7 cellular contexts compared by ENCODE assay signal in the genomic region with DNA sequence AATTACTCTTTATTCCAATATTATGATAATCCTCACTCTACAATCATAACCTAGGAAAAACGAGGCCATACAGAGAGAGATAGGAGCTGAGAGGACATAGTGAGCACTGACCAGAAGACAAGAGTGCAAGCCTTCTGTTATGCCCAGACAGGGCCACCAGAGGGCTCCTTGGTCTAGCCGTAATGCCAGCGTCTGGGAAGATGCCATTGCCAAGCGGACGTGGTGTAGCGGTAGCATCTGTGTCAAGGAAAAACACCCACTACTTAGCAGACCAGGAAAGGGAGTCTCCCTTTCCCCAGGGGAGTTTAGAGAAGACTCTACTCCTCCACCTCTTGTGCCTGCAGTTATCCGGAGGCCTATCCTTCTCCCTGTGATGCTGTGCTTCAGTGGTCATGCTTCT.
A peak's percentile ranks its signal among the peaks of the same experiment; 100 is the strongest.
DNase-seq lines count a peak whose midpoint lies in the region; ATAC-seq, FAIRE-seq and TF ChIP-seq lines count a peak whose summit lies in the region.
"Not testable (repeated sequence)": the region's sequence is repeated elsewhere in the genome, so short reads cannot be mapped to it uniquely, and the experiment has no call there.

No MANE protein-coding gene starts in this region.

- not testable (repeated sequence) for FAIRE-seq in RCC 7860 (lab: Jason Lieb, UNC); keratinocyte (lab: Jason Lieb, UNC)

- H3K9me3 Mint-ChIP-seq in activated CD8-positive, alpha-beta T cell treated with anti-CD3 and anti-CD28 coated beads for 36 hours = peaks cover 17% of the 10 kb centered on the region

- not testable (repeated sequence) for H3K4me3 ChIP-seq in HEK293 (ENCODE audit: low read depth, low read length); LNCaP clone FGC (ENCODE audit: low read depth, low read length); keratinocyte (ENCODE audit: control insufficient read depth in 2 of 3, extremely low read depth in 1 of 3, insufficient read depth in 2 of 3, low read depth in 1 of 3, low read length in 3 of 3)

- H4K20me1 ChIP-seq in keratinocyte (ENCODE audit: control insufficient read depth, extremely low read depth, insufficient read depth, low read length) = not testable (repeated sequence)

- H3K27ac Mint-ChIP-seq in activated CD8-positive, alpha-beta T cell treated with anti-CD3 and anti-CD28 coated beads for 36 hours = not testable (repeated sequence)

- not testable (repeated sequence) for H3K27ac ChIP-seq in HEK293 (ENCODE audit: extremely low read depth, low read depth, low read length); keratinocyte (ENCODE audit: control insufficient read depth, insufficient read depth, low read length)

- H3K79me2 ChIP-seq in keratinocyte (ENCODE audit: control insufficient read depth, insufficient read depth, low read length) = not testable (repeated sequence)

- peak; percentile 30 for DNase-seq in DMS53 (lab: John Stamatoyannopoulos, UW)
- peak; percentile 15 for DNase-seq in LNCaP clone FGC (ENCODE audit: low read depth)
- peak; percentile 0 for DNase-seq in NCI-H526 treated with DMSO at 0.1 percent for 48 hours (lab: John Stamatoyannopoulos, UW)
- peak; percentile 16 for DNase-seq in RCC 7860 (ENCODE audit: low spot score)
- peak; percentile 4 for DNase-seq in activated CD8-positive, alpha-beta T cell treated with anti-CD3 and anti-CD28 coated beads for 36 hours
- not testable (repeated sequence) for DNase-seq in keratinocyte (ENCODE audit: low read depth, low spot score)

- H3K9me1 ChIP-seq in keratinocyte (ENCODE audit: control insufficient read depth, extremely low read depth, insufficient read depth, low read length) = not testable (repeated sequence)

- not testable (repeated sequence) for H3K27me3 Mint-ChIP-seq in activated CD8-positive, alpha-beta T cell treated with anti-CD3 and anti-CD28 coated beads for 36 hours

- H3K4me1 Mint-ChIP-seq in activated CD8-positive, alpha-beta T cell treated with anti-CD3 and anti-CD28 coated beads for 36 hours (ENCODE audit: low read depth) = not testable (repeated sequence)

- H3K9ac ChIP-seq in keratinocyte (ENCODE audit: control insufficient read depth, extremely low read depth, insufficient read depth, low read length) = not testable (repeated sequence)

- H3K36me3 ChIP-seq in HEK293 (ENCODE audit: control insufficient read depth in 2 of 2, insufficient read depth in 1 of 2, low read length in 2 of 2); keratinocyte (ENCODE audit: control insufficient read depth in 2 of 2, extremely low read depth in 1 of 2, insufficient read depth in 2 of 2, low read length in 2 of 2): not testable (repeated sequence)

- not testable (repeated sequence) for H3K4me1 ChIP-seq in HEK293 (ENCODE audit: control insufficient read depth, insufficient read depth, low read length); keratinocyte (ENCODE audit: control insufficient read depth, extremely low read depth, insufficient read depth, low read length)

- dilution Hi-C loops in keratinocyte (cut with MboI; ENCODE audit: extremely low pct_ligation_motif_present, low sequenced_read_pairs) = not testable (repeated sequence)

- H3K4me3 Mint-ChIP-seq in activated CD8-positive, alpha-beta T cell treated with anti-CD3 and anti-CD28 coated beads for 36 hours = not testable (repeated sequence)

- H3K36me3 Mint-ChIP-seq in activated CD8-positive, alpha-beta T cell treated with anti-CD3 and anti-CD28 coated beads for 36 hours (ENCODE audit: low read depth) = not testable (repeated sequence)

- TF ChIP-seq CTCF in HEK293 (tag by site-specific recombination; IDR thresholded peaks at IDR 0.05); activated CD8-positive, alpha-beta T cell treated with anti-CD3 and anti-CD28 coated beads for 36 hours (IDR thresholded peaks at IDR 0.05): not testable (repeated sequence)
- TF ChIP-seq CTCF in LNCaP clone FGC (IDR thresholded peaks at IDR 0.05; ENCODE audit: control insufficient read depth, extremely low read depth, insufficient read depth) = peak; percentile 58
- TF ChIP-seq CTCF in keratinocyte (optimal IDR thresholded peaks at IDR 0.05 in 1 of 3, IDR thresholded peaks at IDR 0.05 in 1 of 3, conservative IDR thresholded peaks at IDR 0.05 in 1 of 3; ENCODE audit: extremely low read depth in 1 of 3, insufficient read depth in 2 of 3, low read length in 3 of 3) = peak; percentile 56 to 75 (median 62)

- not testable (repeated sequence) for H3K4me2 ChIP-seq in keratinocyte (ENCODE audit: control insufficient read depth, extremely low read depth, insufficient read depth, low read depth, low read length)

- POLR2A ChIA-PET in HEK293 (lab: Yijun Ruan, JAX); activated CD8-positive, alpha-beta T cell treated with anti-CD3 and anti-CD28 coated beads for 36 hours (lab: Charles Lee): not testable (repeated sequence)

- intact Hi-C loops in activated CD8-positive, alpha-beta T cell treated with anti-CD3 and anti-CD28 coated beads for 36 hours (cut with micrococcal nuclease) = not testable (repeated sequence)

- not testable (repeated sequence) for H3K27me3 ChIP-seq in keratinocyte (ENCODE audit: control insufficient read depth, extremely low read depth, insufficient read depth, low read length)

- CTCF ChIA-PET in HEK293 (lab: Yijun Ruan, JAX) = interaction anchor here (0.7 kb wide), 1 partner anchor 87 kb away, joined by 3 read pairs; no protein-coding TSS in a partner anchor
- CTCF ChIA-PET in activated CD8-positive, alpha-beta T cell treated with anti-CD3 and anti-CD28 coated beads for 36 hours (lab: Charles Lee) = not testable (repeated sequence)

- H3K9me3 ChIP-seq in HEK293 (ENCODE audit: control insufficient read depth, insufficient read depth, low read depth, low read length); keratinocyte (ENCODE audit: control insufficient read depth, low read depth, low read length): not testable (repeated sequence)

- ATAC-seq in activated CD8-positive, alpha-beta T cell treated with anti-CD3 and anti-CD28 coated beads for 36 hours = not testable (repeated sequence)

- not testable (repeated sequence) for H2AFZ ChIP-seq in keratinocyte (ENCODE audit: control insufficient read depth, low read length)

TF ChIP-seq in HEK293, 187 proteins besides CTCF, POLR2A, EP300 and RAD21:
- peak; percentile 63 for TF ChIP-seq SETDB1 (IDR thresholded peaks at IDR 0.05; ENCODE audit: insufficient read length, low read length)
- TF ChIP-seq ZNF654 (tag by site-specific recombination; IDR thresholded peaks at IDR 0.05; ENCODE audit: low read depth) = peak; percentile 45
